In the genomic region with DNA sequence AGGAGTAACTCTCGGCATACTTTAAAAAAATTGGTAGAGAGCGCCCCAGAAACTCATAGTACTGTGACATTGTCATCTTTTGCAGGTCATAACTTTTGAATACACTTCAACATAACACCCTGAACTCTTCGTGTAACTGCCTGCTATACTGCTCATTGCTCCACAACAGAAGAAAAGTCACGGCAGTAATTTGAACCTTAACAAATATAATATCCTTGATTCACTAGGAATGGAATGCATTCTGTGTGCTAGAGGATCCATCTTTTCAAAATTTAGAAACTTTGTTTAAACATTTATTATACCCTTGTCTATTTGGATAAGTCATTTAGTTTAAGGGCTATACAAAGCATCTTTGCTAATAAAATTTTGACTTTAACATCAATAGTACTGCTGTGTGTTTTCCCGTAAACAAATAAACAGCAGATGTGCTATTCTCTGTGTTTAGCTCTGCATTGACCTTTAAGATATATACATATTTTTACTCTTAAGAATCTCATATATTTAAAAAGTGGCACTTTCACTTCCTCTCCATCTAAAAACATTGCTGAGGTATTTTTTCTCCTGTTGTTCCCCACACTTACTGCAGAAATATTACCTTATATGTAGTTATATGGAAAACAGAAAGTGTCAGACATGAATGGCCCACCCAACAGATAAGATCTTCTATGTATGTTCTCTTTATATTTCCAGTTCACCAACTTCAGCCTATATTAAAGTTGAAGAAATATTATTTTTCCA, we compare ENCODE assay signal across 1 cellular context.
TF ChIP-seq lines count a peak whose summit lies in the region.

No MANE protein-coding gene starts in this region.

TF ChIP-seq in GM12878, 131 proteins besides CTCF, POLR2A, EP300 and RAD21 (continued from another document):
- TF ChIP-seq, protein P1, sequence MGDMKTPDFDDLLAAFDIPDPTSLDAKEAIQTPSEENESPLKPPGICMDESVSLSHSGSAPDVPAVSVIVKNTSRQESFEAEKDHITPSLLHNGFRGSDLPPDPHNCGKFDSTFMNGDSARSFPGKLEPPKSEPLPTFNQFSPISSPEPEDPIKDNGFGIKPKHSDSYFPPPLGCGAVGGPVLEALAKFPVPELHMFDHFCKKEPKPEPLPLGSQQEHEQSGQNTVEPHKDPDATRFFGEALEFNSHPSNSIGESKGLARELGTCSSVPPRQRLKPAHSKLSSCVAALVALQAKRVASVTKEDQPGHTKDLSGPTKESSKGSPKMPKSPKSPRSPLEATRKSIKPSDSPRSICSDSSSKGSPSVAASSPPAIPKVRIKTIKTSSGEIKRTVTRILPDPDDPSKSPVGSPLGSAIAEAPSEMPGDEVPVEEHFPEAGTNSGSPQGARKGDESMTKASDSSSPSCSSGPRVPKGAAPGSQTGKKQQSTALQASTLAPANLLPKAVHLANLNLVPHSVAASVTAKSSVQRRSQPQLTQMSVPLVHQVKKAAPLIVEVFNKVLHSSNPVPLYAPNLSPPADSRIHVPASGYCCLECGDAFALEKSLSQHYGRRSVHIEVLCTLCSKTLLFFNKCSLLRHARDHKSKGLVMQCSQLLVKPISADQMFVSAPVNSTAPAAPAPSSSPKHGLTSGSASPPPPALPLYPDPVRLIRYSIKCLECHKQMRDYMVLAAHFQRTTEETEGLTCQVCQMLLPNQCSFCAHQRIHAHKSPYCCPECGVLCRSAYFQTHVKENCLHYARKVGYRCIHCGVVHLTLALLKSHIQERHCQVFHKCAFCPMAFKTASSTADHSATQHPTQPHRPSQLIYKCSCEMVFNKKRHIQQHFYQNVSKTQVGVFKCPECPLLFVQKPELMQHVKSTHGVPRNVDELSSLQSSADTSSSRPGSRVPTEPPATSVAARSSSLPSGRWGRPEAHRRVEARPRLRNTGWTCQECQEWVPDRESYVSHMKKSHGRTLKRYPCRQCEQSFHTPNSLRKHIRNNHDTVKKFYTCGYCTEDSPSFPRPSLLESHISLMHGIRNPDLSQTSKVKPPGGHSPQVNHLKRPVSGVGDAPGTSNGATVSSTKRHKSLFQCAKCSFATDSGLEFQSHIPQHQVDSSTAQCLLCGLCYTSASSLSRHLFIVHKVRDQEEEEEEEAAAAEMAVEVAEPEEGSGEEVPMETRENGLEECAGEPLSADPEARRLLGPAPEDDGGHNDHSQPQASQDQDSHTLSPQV (IDR thresholded peaks at IDR 0.05), result no peak
- peak; percentile 59 for TF ChIP-seq SPI1 (IDR thresholded peaks at IDR 0.05; ENCODE audit: borderline replicate concordance, insufficient read depth, low read depth, low read length)
- no peak for TF ChIP-seq EED (IDR thresholded peaks at IDR 0.05; ENCODE audit: low read depth)
- peak; percentile 28; the same call in 1 of the 2 replicates for TF ChIP-seq NFIC (IDR thresholded peaks at IDR 0.05; ENCODE audit: low read depth, low read length)
- TF ChIP-seq JUND (IDR thresholded peaks at IDR 0.05; ENCODE audit: low read depth, low read length), result no peak
- TF ChIP-seq ATF7 (IDR thresholded peaks at IDR 0.05; ENCODE audit: low read depth), result no peak
- TF ChIP-seq, protein P2, sequence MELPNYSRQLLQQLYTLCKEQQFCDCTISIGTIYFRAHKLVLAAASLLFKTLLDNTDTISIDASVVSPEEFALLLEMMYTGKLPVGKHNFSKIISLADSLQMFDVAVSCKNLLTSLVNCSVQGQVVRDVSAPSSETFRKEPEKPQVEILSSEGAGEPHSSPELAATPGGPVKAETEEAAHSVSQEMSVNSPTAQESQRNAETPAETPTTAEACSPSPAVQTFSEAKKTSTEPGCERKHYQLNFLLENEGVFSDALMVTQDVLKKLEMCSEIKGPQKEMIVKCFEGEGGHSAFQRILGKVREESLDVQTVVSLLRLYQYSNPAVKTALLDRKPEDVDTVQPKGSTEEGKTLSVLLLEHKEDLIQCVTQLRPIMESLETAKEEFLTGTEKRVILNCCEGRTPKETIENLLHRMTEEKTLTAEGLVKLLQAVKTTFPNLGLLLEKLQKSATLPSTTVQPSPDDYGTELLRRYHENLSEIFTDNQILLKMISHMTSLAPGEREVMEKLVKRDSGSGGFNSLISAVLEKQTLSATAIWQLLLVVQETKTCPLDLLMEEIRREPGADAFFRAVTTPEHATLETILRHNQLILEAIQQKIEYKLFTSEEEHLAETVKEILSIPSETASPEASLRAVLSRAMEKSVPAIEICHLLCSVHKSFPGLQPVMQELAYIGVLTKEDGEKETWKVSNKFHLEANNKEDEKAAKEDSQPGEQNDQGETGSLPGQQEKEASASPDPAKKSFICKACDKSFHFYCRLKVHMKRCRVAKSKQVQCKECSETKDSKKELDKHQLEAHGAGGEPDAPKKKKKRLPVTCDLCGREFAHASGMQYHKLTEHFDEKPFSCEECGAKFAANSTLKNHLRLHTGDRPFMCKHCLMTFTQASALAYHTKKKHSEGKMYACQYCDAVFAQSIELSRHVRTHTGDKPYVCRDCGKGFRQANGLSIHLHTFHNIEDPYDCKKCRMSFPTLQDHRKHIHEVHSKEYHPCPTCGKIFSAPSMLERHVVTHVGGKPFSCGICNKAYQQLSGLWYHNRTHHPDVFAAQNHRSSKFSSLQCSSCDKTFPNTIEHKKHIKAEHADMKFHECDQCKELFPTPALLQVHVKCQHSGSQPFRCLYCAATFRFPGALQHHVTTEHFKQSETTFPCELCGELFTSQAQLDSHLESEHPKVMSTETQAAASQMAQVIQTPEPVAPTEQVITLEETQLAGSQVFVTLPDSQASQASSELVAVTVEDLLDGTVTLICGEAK (IDR thresholded peaks at IDR 0.05; ENCODE audit: borderline replicate concordance), result peak; percentile 14; the same call in 1 of the 2 replicates
- no peak for TF ChIP-seq CBX3 (IDR thresholded peaks at IDR 0.05; ENCODE audit: borderline replicate concordance, low read depth)
- TF ChIP-seq IKZF1 (conservative IDR thresholded peaks at IDR 0.05), result no peak
TF ChIP-seq in GM12878: peak in this region for 4.
